12 cellular contexts compared by ENCODE assay signal in the genomic region with DNA sequence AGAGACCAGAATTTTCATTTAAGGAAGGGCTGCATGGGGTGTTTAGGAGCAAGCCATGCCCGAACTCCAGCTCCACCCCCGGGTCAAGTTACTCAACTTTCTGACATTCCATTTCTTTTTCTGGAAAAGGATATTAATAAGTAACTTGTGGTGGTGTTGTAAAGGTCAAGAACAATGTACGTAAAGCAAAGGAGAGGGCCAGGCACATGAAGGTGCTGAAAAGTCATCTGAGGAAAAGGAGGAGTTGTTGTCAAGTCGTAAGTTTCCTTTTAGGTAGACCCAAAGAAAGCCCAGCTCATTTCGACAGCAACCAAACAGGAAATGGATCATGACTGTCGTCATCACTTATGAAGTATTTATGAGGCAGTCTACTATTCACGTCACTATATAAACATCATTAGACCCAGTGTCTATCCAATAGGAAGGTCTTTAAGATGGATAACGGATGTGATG.
DNase-seq lines count a peak whose midpoint lies in the region; FAIRE-seq and TF ChIP-seq lines count a peak whose summit lies in the region.
"Had no signal": no experiment of that assay in that cellular context is flagged by ENCODE, and none has a peak within 500 bp of the region (broad histone marks: within the 10 kb centered on the region; RNA-seq: fewer than 3 reads in every experiment).

No MANE protein-coding gene starts in this region.

- H3K79me1 ChIP-seq in neuronal stem cell (ENCODE audit: low read depth, low read length) = no peaks in the 10 kb centered on the region

- H4K8ac ChIP-seq in neuronal stem cell (ENCODE audit: low read depth, low read length) = no peak overlapping the region

- TF ChIP-seq CTCF in fibroblast of the aortic adventitia (IDR thresholded peaks at IDR 0.05; ENCODE audit: insufficient read depth, low read length) = no peak

- H3K36me3 ChIP-seq in neuronal stem cell (replicated peaks in 1 of 2; ENCODE audit: control insufficient read depth in 2 of 2, insufficient read depth in 2 of 2, low read length in 2 of 2) = no peaks in the 10 kb centered on the region

- H4K91ac ChIP-seq in neuronal stem cell (ENCODE audit: low read depth, low read length, poor library complexity) = no peak overlapping the region

- H3K4me3 ChIP-seq in fibroblast of the aortic adventitia (ENCODE audit: low read depth, low read length) (no peak overlapping the region), neuronal stem cell (ENCODE audit: low read length in 2 of 2) (no peak overlapping the region)

- H2BK120ac ChIP-seq in neuronal stem cell (ENCODE audit: low read depth, low read length) = no peak overlapping the region

- FAIRE-seq in urothelium cell line (lab: Jason Lieb, UNC) = no peak

- peak overlapping the region; percentile 15 for H2AFZ ChIP-seq in neuronal stem cell (ENCODE audit: low read length)

- no peaks in the 10 kb centered on the region for H3K9me3 Mint-ChIP-seq in activated T-cell treated with anti-CD3 and anti-CD28 coated beads, Interleukin-2, amount 50 U/mL, for 24 hours
- H3K9me3 Mint-ChIP-seq: CD8-positive, alpha-beta T cell had no signal

- H3K4me3 Mint-ChIP-seq in activated T-cell treated with anti-CD3 and anti-CD28 coated beads, Interleukin-2, amount 50 U/mL, for 24 hours = no peak overlapping the region
- H3K4me3 Mint-ChIP-seq: CD8-positive, alpha-beta T cell had no signal

- no peak overlapping the region for H3K23ac ChIP-seq in neuronal stem cell (ENCODE audit: low read depth, low read length, poor library complexity)

- H3K4ac ChIP-seq in neuronal stem cell (ENCODE audit: low read length) = no peak overlapping the region

- H2BK5ac ChIP-seq in neuronal stem cell (ENCODE audit: low read length) = no peak overlapping the region

- no CpG with 5 or more reads among the region's 8 CpGs for WGBS in neuronal stem cell (ENCODE audit: extremely low coverage in 2 of 2, insufficient read length in 2 of 2, insufficient replicate concordance in 1 of 2), 2 donors

- DNase-seq in Daoy (ENCODE audit: low read depth) (peak; percentile 15), M059J (ENCODE audit: low read depth) (peak; percentile 62), fibroblast of the aortic adventitia (ENCODE audit: low read depth) (peak; percentile 24), neuronal stem cell (ENCODE audit: low spot score) (no peak), urothelium cell line (ENCODE audit: low spot score) (no peak), AG08395 (ENCODE audit: low spot score) (no peak)
- DNase-seq in activated T-cell treated with anti-CD3 and anti-CD28 coated beads, Interleukin-2, amount 50 U/mL, for 24 hours = no peak
- no peak for DNase-seq in activated CD8-positive, alpha-beta memory T cell treated with anti-CD3 and anti-CD28 coated beads, Interleukin-2, amount 50 U/mL, for 48 hours
- DNase-seq: activated CD8-positive, alpha-beta memory T cell treated with anti-CD3 and anti-CD28 coated beads, Interleukin-2, amount 50 U/mL, for 4 hours; aorta; CD8-positive, alpha-beta T cell; T-helper 9 cell had no signal

- H3K27me3 ChIP-seq in neuronal stem cell (ENCODE audit: control insufficient read depth in 3 of 3, insufficient read depth in 3 of 3, low read depth in 1 of 3, low read length in 3 of 3) = no peaks in the 10 kb centered on the region

- no peak overlapping the region for H2AK5ac ChIP-seq in neuronal stem cell (ENCODE audit: low read depth, low read length)

- no peaks in the 10 kb centered on the region for H3K4me1 Mint-ChIP-seq in activated T-cell treated with anti-CD3 and anti-CD28 coated beads, Interleukin-2, amount 50 U/mL, for 24 hours (ENCODE audit: low read depth)

- no peak overlapping the region for H3K18ac ChIP-seq in neuronal stem cell (ENCODE audit: low read length)

- H3K4me1 ChIP-seq in neuronal stem cell (ENCODE audit: control insufficient read depth in 2 of 2, insufficient read depth in 1 of 2, low read depth in 1 of 2, low read length in 2 of 2) = peaks cover 0 to 1% of the 10 kb centered on the region in 2 donors

- H3K27ac ChIP-seq in neuronal stem cell (replicated peaks; ENCODE audit: low read length) = no peak overlapping the region

- no peak overlapping the region for H3K14ac ChIP-seq in neuronal stem cell (ENCODE audit: low read length)

- H2BK12ac ChIP-seq in neuronal stem cell (ENCODE audit: low read length) = no peak overlapping the region

- H2BK15ac ChIP-seq in neuronal stem cell (ENCODE audit: low read length) = no peak overlapping the region

- H3K27ac Mint-ChIP-seq in activated T-cell treated with anti-CD3 and anti-CD28 coated beads, Interleukin-2, amount 50 U/mL, for 24 hours = no peak overlapping the region
- H3K27ac Mint-ChIP-seq: CD8-positive, alpha-beta T cell had no signal

- H3K36me3 Mint-ChIP-seq in activated T-cell treated with anti-CD3 and anti-CD28 coated beads, Interleukin-2, amount 50 U/mL, for 24 hours (ENCODE audit: low read depth) = no peaks in the 10 kb centered on the region
- H3K36me3 Mint-ChIP-seq: CD8-positive, alpha-beta T cell had no signal

- H3K27me3 Mint-ChIP-seq in activated T-cell treated with anti-CD3 and anti-CD28 coated beads, Interleukin-2, amount 50 U/mL, for 24 hours = no peaks in the 10 kb centered on the region

- H3K4me2 ChIP-seq in neuronal stem cell (ENCODE audit: insufficient read depth, low read length, poor library complexity, severe bottlenecking) = no peak overlapping the region

- H3K9ac ChIP-seq in neuronal stem cell (ENCODE audit: low read depth, low read length, poor library complexity) = no peak overlapping the region

- H3K9me3 ChIP-seq in neuronal stem cell (replicated peaks in 1 of 2; ENCODE audit: control insufficient read depth in 2 of 2, insufficient read depth in 1 of 2, low read depth in 1 of 2, low read length in 2 of 2) = no peaks in the 10 kb centered on the region

Comparison
In these comparisons a context has a peak if more than half of its experiments do, and no peak if none do; other contexts are left out.
1. DNase-seq: peak in Daoy (single experiment), M059J (single experiment) and fibroblast of the aortic adventitia (single experiment); none in neuronal stem cell (single experiment), urothelium cell line (single experiment), activated T-cell treated with anti-CD3 and anti-CD28 coated beads, Interleukin-2, amount 50 U/mL, for 24 hours (single experiment), activated CD8-positive, alpha-beta memory T cell treated with anti-CD3 and anti-CD28 coated beads, Interleukin-2, amount 50 U/mL, for 48 hours (single experiment) and AG08395 (single experiment).